Comparison of ENCODE assay signal across 10 cellular contexts in genomic region chr19:40831502-40832430, GRCh38. TPM values are rescaled to one million over a fixed set of nuclear protein-coding genes. Genes with fewer than 3 reads are reported as not detected.
DNase-seq lines count a peak whose midpoint lies in the region; ATAC-seq and TF ChIP-seq lines count a peak whose summit lies in the region.
"Had no signal": no experiment of that assay in that cellular context is flagged by ENCODE, and none has a peak within 500 bp of the region (broad histone marks: within the 10 kb centered on the region; RNA-seq: fewer than 3 reads in every experiment).

No MANE protein-coding gene starts in this region.

- H3K27ac ChIP-seq in mesenchymal stem cell (ENCODE audit: low read length, poor library complexity, severe bottlenecking): peak overlapping the region; percentile 30
- H3K27ac ChIP-seq: KMS-11 had no signal

- intact Hi-C loops in CD14-positive monocyte (cut with micrococcal nuclease): no loop called here
- intact Hi-C loops in posterior vena cava (cut with DNase I): no loop called here

- H3K27ac Mint-ChIP-seq in CD14-positive monocyte: peak overlapping the region in 4 of 7 donors; percentile 32 to 63 (median 48)

- H2BK120ac ChIP-seq in mesenchymal stem cell (ENCODE audit: low read depth, low read length): no peak overlapping the region

- H3K79me1 ChIP-seq in mesenchymal stem cell (replicated peaks; ENCODE audit: low read length, poor library complexity, severe bottlenecking): no peaks in the 10 kb centered on the region

- H3K9me3 ChIP-seq in MG63 (no peaks in the 10 kb centered on the region; the same call in 1 of the 2 replicates), mesenchymal stem cell (ENCODE audit: control insufficient read depth, low read length) (no peaks in the 10 kb centered on the region)

- H3K36me3 Mint-ChIP-seq in CD14-positive monocyte: peaks cover 5 to 6% of the 10 kb centered on the region in 2 donors

- H2AK5ac ChIP-seq in mesenchymal stem cell (ENCODE audit: low read length, severe bottlenecking): no peak overlapping the region

- no peak overlapping the region for H2AFZ ChIP-seq in mesenchymal stem cell (ENCODE audit: low read depth, low read length)

- H3K9me3 Mint-ChIP-seq in CD14-positive monocyte: no peaks in the 10 kb centered on the region

- no peak for ATAC-seq in GM19395 (IDR thresholded peaks at IDR 0.05; ENCODE audit: unreplicated experiment)

- H3K4me1 ChIP-seq in mesenchymal stem cell (ENCODE audit: control insufficient read depth, insufficient read depth, low read depth, low read length): peaks cover 2% of the 10 kb centered on the region

- H2BK15ac ChIP-seq in mesenchymal stem cell (ENCODE audit: low read depth, poor library complexity, severe bottlenecking): no peak overlapping the region

- H4K91ac ChIP-seq in mesenchymal stem cell (ENCODE audit: low read length): no peak overlapping the region

- DNase-seq in CD14-positive monocyte (ENCODE audit: low spot score) (no peak), MG63 (peak; percentile 75), astrocyte of the hippocampus (ENCODE audit: low read depth, low spot score) (peak; percentile 31), mesenchymal stem cell (peak; percentile 98), superior temporal gyrus (ENCODE audit: extremely low spot score) (no peak), NCI-H526 (lab: John Stamatoyannopoulos, UW) (no peak), posterior vena cava (ENCODE audit: low spot score) (no peak)
- DNase-seq: stimulated activated naive CD4-positive, alpha-beta T cell treated with Interleukin-2 at 50 U/mL for 16 hours had no signal

- WGBS in mesenchymal stem cell: 57% methylated on average over 4 of the region's 7 CpGs

- peak overlapping the region in 1 of 2 experiments; percentile 62 for H3K18ac ChIP-seq in mesenchymal stem cell (ENCODE audit: low read depth in 1 of 2, low read length in 2 of 2)

- H2BK5ac ChIP-seq in mesenchymal stem cell (ENCODE audit: low read depth, low read length, poor library complexity, severe bottlenecking): no peak overlapping the region

- H3K23ac ChIP-seq in mesenchymal stem cell (ENCODE audit: low read length in 2 of 2): no peak overlapping the region

- peaks cover 0 to 3% (median 1%) of the 10 kb centered on the region in 3 donors for H3K27me3 Mint-ChIP-seq in CD14-positive monocyte (ENCODE audit: low read depth in 3 of 3)

- no peak overlapping the region for H3K14ac ChIP-seq in mesenchymal stem cell (ENCODE audit: low read length in 2 of 2)

- peak overlapping the region in 1 of 2 experiments; percentile 29 for H2BK12ac ChIP-seq in mesenchymal stem cell (ENCODE audit: low read length in 2 of 2)

- no peak overlapping the region for H4K8ac ChIP-seq in mesenchymal stem cell (ENCODE audit: low read length)

- H3K4me1 Mint-ChIP-seq in CD14-positive monocyte: peaks cover 31% of the 10 kb centered on the region

- peak overlapping the region in 1 of 2 experiments; percentile 11 for H3K4ac ChIP-seq in mesenchymal stem cell (ENCODE audit: low read depth in 1 of 2, low read length in 2 of 2)

- no peak overlapping the region for H3K4me3 ChIP-seq in MG63
- H3K4me3 ChIP-seq in mesenchymal stem cell (ENCODE audit: insufficient read depth in 1 of 2, low read depth in 1 of 2, low read length in 2 of 2): no peak overlapping the region

- no peak for TF ChIP-seq CTCF in CD14-positive monocyte (IDR thresholded peaks at IDR 0.05)

- peak overlapping the region; percentile 62 for H3K9ac ChIP-seq in mesenchymal stem cell (ENCODE audit: low read length)
- H3K9ac ChIP-seq: KMS-11 had no signal

- H3K4me2 ChIP-seq in mesenchymal stem cell (ENCODE audit: low read length, poor library complexity, severe bottlenecking): no peak overlapping the region
- H3K4me2 ChIP-seq: KMS-11 had no signal

- H3K36me3 ChIP-seq in MG63: peaks cover 4% of the 10 kb centered on the region; the same call in 1 of the 2 replicates
- H3K36me3 ChIP-seq in mesenchymal stem cell (ENCODE audit: control insufficient read depth in 1 of 2, insufficient read depth in 2 of 2, low read depth in 1 of 2, low read length in 2 of 2): peaks cover 7 to 25% of the 10 kb centered on the region in 2 experiments

- H3K27me3 ChIP-seq in MG63: no peaks in the 10 kb centered on the region
- no peaks in the 10 kb centered on the region for H3K27me3 ChIP-seq in mesenchymal stem cell (ENCODE audit: control insufficient read depth in 1 of 2, insufficient read depth in 1 of 2, low read length in 2 of 2)

- H3K4me3 Mint-ChIP-seq in CD14-positive monocyte: peak overlapping the region in 1 of 2 donors; percentile 64

RNA-seq across cellular contexts. Expression of gene CYP2A6, which starts 18.5 kb away (rescaled TPM):
- not detected for polyA plus RNA-seq in CD14-positive monocyte
- not detected in 2 replicates for total RNA-seq in MG63 (2014; rRNA removed; shearing (Covaris generic); ENCODE audit: low replicate concordance)
- polyA plus RNA-seq in mesenchymal stem cell (2013, experiment 1 of 2): not detected
- polyA plus RNA-seq in mesenchymal stem cell (2013, experiment 2 of 2): not detected
- total RNA-seq in posterior vena cava: not detected

RNA-seq across cellular contexts. Expression of gene EGLN2, which starts 32.8 kb away (rescaled TPM):
- 10 to 100 TPM; 60.6 to 76.8 TPM for polyA plus RNA-seq in CD14-positive monocyte
- 63.2 and 140 TPM in 2 replicates for total RNA-seq in MG63 (2014; rRNA removed; shearing (Covaris generic); ENCODE audit: low replicate concordance)
- polyA plus RNA-seq in mesenchymal stem cell (2013, experiment 1 of 2): 77.6 TPM
- 79.5 TPM for polyA plus RNA-seq in mesenchymal stem cell (2013, experiment 2 of 2)
- 10 to 100 TPM; 76.3 to 89.0 TPM for total RNA-seq in posterior vena cava

RNA-seq across cellular contexts. Expression of gene CYP2A7, which starts 50.3 kb away (rescaled TPM):
- not detected for polyA plus RNA-seq in CD14-positive monocyte
- total RNA-seq in MG63 (2014; rRNA removed; shearing (Covaris generic); ENCODE audit: low replicate concordance): not detected in 2 replicates
- polyA plus RNA-seq in mesenchymal stem cell (2013, experiment 1 of 2): not detected
- polyA plus RNA-seq in mesenchymal stem cell (2013, experiment 2 of 2): not detected
- not detected for total RNA-seq in posterior vena cava

RNA-seq across cellular contexts. Expression of gene RAB4B, which starts 53.7 kb away (rescaled TPM):
- polyA plus RNA-seq in CD14-positive monocyte: 100 to 1,000 TPM in 1 of 2 donors, 10 to 100 TPM in 1; 89.4 to 108 TPM
- total RNA-seq in MG63 (2014; rRNA removed; shearing (Covaris generic); ENCODE audit: low replicate concordance): 34.4 and 41.2 TPM in 2 replicates
- polyA plus RNA-seq in mesenchymal stem cell (2013, experiment 1 of 2): 17.4 TPM
- 16.7 TPM for polyA plus RNA-seq in mesenchymal stem cell (2013, experiment 2 of 2)
- 10 to 100 TPM; 20.5 to 24.5 TPM for total RNA-seq in posterior vena cava

RNA-seq across cellular contexts. Expression of gene MIA, which starts 56.4 kb away (rescaled TPM):
- polyA plus RNA-seq in CD14-positive monocyte: not detected
- not detected in 2 replicates for total RNA-seq in MG63 (2014; rRNA removed; shearing (Covaris generic); ENCODE audit: low replicate concordance)
- not detected for polyA plus RNA-seq in mesenchymal stem cell (2013, experiment 1 of 2)
- polyA plus RNA-seq in mesenchymal stem cell (2013, experiment 2 of 2): not detected
- total RNA-seq in posterior vena cava: 1 to 10 TPM in 1 of 2 donors, not detected in 1; 1.6 TPM

Comparison
In these comparisons a context has a peak if more than half of its experiments do, and no peak if none do; other contexts are left out.
1. DNase-seq: peak in MG63 (single experiment), astrocyte of the hippocampus (single experiment) and mesenchymal stem cell (single experiment); none in CD14-positive monocyte (single experiment), superior temporal gyrus (single experiment), NCI-H526 (0 of 2) and posterior vena cava (single experiment).